Comparison of ENCODE assay signal across 21 cellular contexts in genomic region chr7:142874409-142874808, GRCh38. TPM values are rescaled to one million over a fixed set of nuclear protein-coding genes. Genes with fewer than 3 reads are reported as not detected.
"Had no signal": no experiment of that assay in that cellular context is flagged by ENCODE, and none has a peak within 500 bp of the region (broad histone marks: within the 10 kb centered on the region; RNA-seq: fewer than 3 reads in every experiment).

No MANE protein-coding gene starts in this region.

- H3K9me3 ChIP-seq: SK-N-SH had no signal

- DNase-seq: KBM-7, NCI-H1092, NCI-H1436, NCI-H187, NCI-H2029, NCI-H2081 treated with DMSO at 0.1 percent for 48 hours, NCI-H2171, NCI-H226, NCI-H446, NCI-H510A, NCI-H524 treated with DMSO at 0.1 percent for 48 hours, NCI-H69, NCI-H774, RPMI8226, SHP77, SK-N-SH had no signal

- H3K27ac ChIP-seq: HL-60 had no signal

RNA-seq across cellular contexts. Expression of gene TRPV6, which starts 11.1 kb away (rescaled TPM):
- total RNA-seq: LHCN-M2, SK-MEL-5 had no signal
- polyA plus RNA-seq: IgD-negative memory B cell, SK-N-SH had no signal

RNA-seq across cellular contexts. Expression of gene TRPV5, which starts 59.1 kb away (rescaled TPM):
- total RNA-seq: LHCN-M2, MCF 10A, SK-MEL-5 had no signal
- polyA plus RNA-seq: IgD-negative memory B cell, SK-N-SH had no signal
